In the genomic region with DNA sequence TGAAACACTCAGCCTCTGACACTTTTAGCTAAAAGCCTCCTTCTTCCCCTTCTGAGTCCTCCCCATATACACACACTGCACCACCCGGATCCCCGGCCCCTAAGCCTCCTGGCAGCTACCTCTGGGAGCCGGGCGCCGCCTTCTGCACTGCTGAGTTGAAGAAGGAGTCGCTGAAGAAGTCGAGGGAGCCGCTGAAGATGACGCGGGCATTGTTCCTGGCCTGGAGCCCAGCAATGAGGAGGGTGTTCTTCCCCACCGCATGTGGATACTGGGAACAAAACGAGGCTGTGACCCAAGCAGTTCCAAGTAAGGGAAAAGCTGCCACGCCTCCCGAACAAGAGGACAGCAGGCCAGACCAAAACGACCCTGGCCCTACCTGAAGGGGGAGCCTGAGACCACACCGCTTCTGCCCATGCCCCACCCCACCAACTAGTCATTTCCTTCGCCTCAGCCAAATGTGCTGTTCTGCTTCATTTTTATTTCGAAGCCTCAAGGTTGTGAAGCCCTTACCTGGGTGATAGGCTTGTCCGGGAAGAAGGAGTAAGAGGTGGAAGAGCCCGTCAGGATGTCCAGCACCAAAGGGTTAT, we compare ENCODE assay signal across 2 cellular contexts.
TF ChIP-seq lines count a peak whose summit lies in the region.

No MANE protein-coding gene starts in this region.

TF ChIP-seq in HEK293, 187 proteins besides CTCF, POLR2A, EP300 and RAD21:
- no peak for TF ChIP-seq ZNF148 (tag by site-specific recombination; IDR thresholded peaks at IDR 0.05; ENCODE audit: borderline replicate concordance)
- no peak for TF ChIP-seq ZBTB26 (tag by site-specific recombination; optimal IDR thresholded peaks at IDR 0.05)
- 0 out of 2 replicates have a peak, but pooled peaks have one; percentile 19 for TF ChIP-seq ZBTB48 (tag by site-specific recombination; IDR thresholded peaks at IDR 0.05)

TF ChIP-seq in K562, 482 proteins besides CTCF, POLR2A, EP300 and RAD21:
- TF ChIP-seq POLR2G (IDR thresholded peaks at IDR 0.05; ENCODE audit: low read depth, low read length) = 0 out of 2 replicates have a peak, but pooled peaks have one; percentile 17
- 0 out of 2 replicates have a peak, but pooled peaks have one; percentile 37 for TF ChIP-seq RBFOX2 (IDR thresholded peaks at IDR 0.05; ENCODE audit: low read depth, low read length)
- no peak for TF ChIP-seq NR2C1 (IDR thresholded peaks at IDR 0.05)
- no peak for TF ChIP-seq NR2C1 (tag; IDR thresholded peaks at IDR 0.05)
